In genomic region chr12:106754331-106754730, GRCh38 we compare ENCODE assay signal across 13 cellular contexts.
"Had no signal": no experiment of that assay in that cellular context is flagged by ENCODE, and none has a peak within 500 bp of the region (broad histone marks: within the 10 kb centered on the region; RNA-seq: fewer than 3 reads in every experiment).

No MANE protein-coding gene starts in this region.

- H3K27ac ChIP-seq: hepatocyte, testis, upper lobe of right lung had no signal

- H3K27ac Mint-ChIP-seq: nephron progenitor cell had no signal

- H3K9me3 ChIP-seq: testis, upper lobe of right lung had no signal

- ATAC-seq: left ventricle myocardium superior, upper lobe of right lung had no signal

- H3K4me3 Mint-ChIP-seq: nephron progenitor cell; T-helper 2 cell treated with Interferon-gamma antibody and Interleukin-4, amounts not matched to agents 5 μg/mL and 100 μg/mL, for 36 hours had no signal

- H3K27me3 ChIP-seq: hepatocyte, testis, upper lobe of right lung had no signal

- DNase-seq: activated CD4-positive, CD25-positive, alpha-beta regulatory T cell treated with anti-CD3 and anti-CD28 coated beads, Interleukin-2, amount 50 U/mL, for 72 hours; cerebellar nuclear complex; dermis blood vessel endothelial cell; erythroblast; kidney; left ventricle myocardium superior; mesenchymal stem cell; nephron progenitor cell; stimulated activated CD4-positive, alpha-beta T cell treated with anti-CD3 and anti-CD28 coated beads, Interleukin-12 subunit alpha, Interleukin-12 subunit beta, amount 100 ng/mL, for 4 hours; testis; upper lobe of right lung had no signal
